8 cellular contexts compared by ENCODE assay signal in genomic region chrY:2935606-2936521, GRCh38. TPM values are rescaled to one million over a fixed set of nuclear protein-coding genes. Genes with fewer than 3 reads are reported as not detected.
DNase-seq lines count a peak whose midpoint lies in the region; ATAC-seq and TF ChIP-seq lines count a peak whose summit lies in the region.

No MANE protein-coding gene starts in this region.

- H3K9me3 Mint-ChIP-seq in activated CD4-positive, alpha-beta memory T cell treated with anti-CD3 and anti-CD28 coated beads, Interleukin-2, amount 10 ng/mL, durations not matched to agents 7 days and 5 days: no peaks in the 10 kb centered on the region
- H3K9me3 Mint-ChIP-seq in glutamatergic neuron (ENCODE audit: unreplicated experiment): peaks cover 1% of the 10 kb centered on the region

- H3K36me3 Mint-ChIP-seq in activated CD4-positive, alpha-beta memory T cell treated with anti-CD3 and anti-CD28 coated beads, Interleukin-2, amount 10 ng/mL, durations not matched to agents 7 days and 5 days (ENCODE audit: low read depth): peaks cover 22% of the 10 kb centered on the region
- no peaks in the 10 kb centered on the region for H3K36me3 Mint-ChIP-seq in glutamatergic neuron (ENCODE audit: unreplicated experiment)

- no peaks in the 10 kb centered on the region for H3K27me3 Mint-ChIP-seq in activated CD4-positive, alpha-beta memory T cell treated with anti-CD3 and anti-CD28 coated beads, Interleukin-2, amount 10 ng/mL, durations not matched to agents 7 days and 5 days
- H3K27me3 Mint-ChIP-seq in glutamatergic neuron (ENCODE audit: unreplicated experiment): peaks cover 4% of the 10 kb centered on the region

- no peaks in the 10 kb centered on the region for H3K27me3 ChIP-seq in dorsolateral prefrontal cortex

- POLR2A ChIA-PET in activated CD4-positive, alpha-beta memory T cell treated with anti-CD3 and anti-CD28 coated beads, Interleukin-2, amount 10 ng/mL, durations not matched to agents 7 days and 5 days (lab: Charles Lee): interaction anchor here (1.2 to 2.5 kb wide), 4 partner anchors 11 to 76 kb away, joined by 3 to 23 read pairs (median 6); no protein-coding TSS in a partner anchor

- peak overlapping the region; percentile 88 for H3K27ac Mint-ChIP-seq in activated CD4-positive, alpha-beta memory T cell treated with anti-CD3 and anti-CD28 coated beads, Interleukin-2, amount 10 ng/mL, durations not matched to agents 7 days and 5 days
- peak overlapping the region; percentile 98 for H3K27ac Mint-ChIP-seq in glutamatergic neuron (ENCODE audit: unreplicated experiment)

- peak overlapping the region; percentile 71 for H3K4me3 Mint-ChIP-seq in activated CD4-positive, alpha-beta memory T cell treated with anti-CD3 and anti-CD28 coated beads, Interleukin-2, amount 10 ng/mL, durations not matched to agents 7 days and 5 days
- H3K4me3 Mint-ChIP-seq in glutamatergic neuron (ENCODE audit: unreplicated experiment): peak overlapping the region; percentile 91

- H3K27ac ChIP-seq in KOPT-K1 (ENCODE audit: low read depth, low read length, poor library complexity, severe bottlenecking) (peak overlapping the region; percentile 99), dorsolateral prefrontal cortex (peak overlapping the region in 12 of 59 donors; percentile 90 to 98 (median 96))

- intact Hi-C loops in dorsolateral prefrontal cortex (cut with DNase I): no loop called here

- peaks cover 17% of the 10 kb centered on the region; the same call in 1 of the 2 replicates for H3K36me3 ChIP-seq in KOPT-K1 (ENCODE audit: insufficient read depth, low read length)

- CTCF ChIA-PET in activated CD4-positive, alpha-beta memory T cell treated with anti-CD3 and anti-CD28 coated beads, Interleukin-2, amount 10 ng/mL, durations not matched to agents 7 days and 5 days (lab: Charles Lee): interaction anchor here (1.0 to 1.8 kb wide), 4 partner anchors 9 to 67 kb away, joined by 3 to 8 read pairs (median 3); no protein-coding TSS in a partner anchor

- H3K9me3 ChIP-seq in KOPT-K1 (ENCODE audit: insufficient read depth, low read length, poor library complexity, severe bottlenecking): no peaks in the 10 kb centered on the region

- peak; percentile 75 for ATAC-seq in GM19372 (IDR thresholded peaks at IDR 0.05; ENCODE audit: low read depth, unreplicated experiment)

- DNase-seq in activated CD4-positive, alpha-beta memory T cell treated with anti-CD3 and anti-CD28 coated beads, Interleukin-2, amount 10 ng/mL, durations not matched to agents 7 days and 5 days: peak; percentile 87
- DNase-seq in glutamatergic neuron (peak; percentile 88), OCI-M2 (lab: John Stamatoyannopoulos, UW; ENCODE audit: unreplicated experiment) (no peak), dorsolateral prefrontal cortex (no peak), cerebellar nuclear complex (lab: John Stamatoyannopoulos, UW) (no peak)
- peak; percentile 76 for DNase-seq in stimulated activated CD4-positive, alpha-beta T cell treated with anti-CD3 and anti-CD28 coated beads, Interleukin-2, amount 100 ng/mL, for 4 hours (ENCODE audit: low read depth)

- H3K4me3 ChIP-seq in dorsolateral prefrontal cortex: peak overlapping the region in 12 of 59 donors; percentile 43 to 73 (median 66)

- TF ChIP-seq CTCF in glutamatergic neuron (IDR thresholded peaks at IDR 0.05; ENCODE audit: partially characterized antibody, unreplicated experiment) (peak; percentile 59), dorsolateral prefrontal cortex (IDR thresholded peaks at IDR 0.05 in 54 of 56, conservative IDR thresholded peaks at IDR 0.05 in 2 of 56; ENCODE audit: low read depth in 1 of 56, partially characterized antibody in 56 of 56) (peak in 12 of 56 donors; percentile 56 to 73 (median 65))

- peaks cover 30% of the 10 kb centered on the region for H3K4me1 Mint-ChIP-seq in activated CD4-positive, alpha-beta memory T cell treated with anti-CD3 and anti-CD28 coated beads, Interleukin-2, amount 10 ng/mL, durations not matched to agents 7 days and 5 days
- H3K4me1 Mint-ChIP-seq in glutamatergic neuron (ENCODE audit: low read depth, unreplicated experiment): peaks cover 11% of the 10 kb centered on the region

RNA-seq across cellular contexts. Expression of gene ZFY, which starts 0.7 kb away (rescaled TPM):
- total RNA-seq in activated CD4-positive, alpha-beta memory T cell treated with anti-CD3 and anti-CD28 coated beads, Interleukin-2, amount 10 ng/mL, durations not matched to agents 7 days and 5 days: 10 to 100 TPM; 16.9 to 17.6 TPM
- total RNA-seq in glutamatergic neuron (ENCODE audit: unreplicated experiment) (18.7 TPM), dorsolateral prefrontal cortex (10 to 100 TPM in 30 of 120 experiments, under 1 TPM in 1, not detected in 89; 0.56 to 18.0 (median 14.5) TPM)

Comparison
In these comparisons a context has a peak if more than half of its experiments do, and no peak if none do; other contexts are left out.
1. DNase-seq: peak in activated CD4-positive, alpha-beta memory T cell treated with anti-CD3 and anti-CD28 coated beads, Interleukin-2, amount 10 ng/mL, durations not matched to agents 7 days and 5 days (single experiment), glutamatergic neuron (single experiment) and stimulated activated CD4-positive, alpha-beta T cell treated with anti-CD3 and anti-CD28 coated beads, Interleukin-2, amount 100 ng/mL, for 4 hours (single experiment); none in OCI-M2 (single experiment), dorsolateral prefrontal cortex (0 of 10) and cerebellar nuclear complex (0 of 2).